In the genomic region with DNA sequence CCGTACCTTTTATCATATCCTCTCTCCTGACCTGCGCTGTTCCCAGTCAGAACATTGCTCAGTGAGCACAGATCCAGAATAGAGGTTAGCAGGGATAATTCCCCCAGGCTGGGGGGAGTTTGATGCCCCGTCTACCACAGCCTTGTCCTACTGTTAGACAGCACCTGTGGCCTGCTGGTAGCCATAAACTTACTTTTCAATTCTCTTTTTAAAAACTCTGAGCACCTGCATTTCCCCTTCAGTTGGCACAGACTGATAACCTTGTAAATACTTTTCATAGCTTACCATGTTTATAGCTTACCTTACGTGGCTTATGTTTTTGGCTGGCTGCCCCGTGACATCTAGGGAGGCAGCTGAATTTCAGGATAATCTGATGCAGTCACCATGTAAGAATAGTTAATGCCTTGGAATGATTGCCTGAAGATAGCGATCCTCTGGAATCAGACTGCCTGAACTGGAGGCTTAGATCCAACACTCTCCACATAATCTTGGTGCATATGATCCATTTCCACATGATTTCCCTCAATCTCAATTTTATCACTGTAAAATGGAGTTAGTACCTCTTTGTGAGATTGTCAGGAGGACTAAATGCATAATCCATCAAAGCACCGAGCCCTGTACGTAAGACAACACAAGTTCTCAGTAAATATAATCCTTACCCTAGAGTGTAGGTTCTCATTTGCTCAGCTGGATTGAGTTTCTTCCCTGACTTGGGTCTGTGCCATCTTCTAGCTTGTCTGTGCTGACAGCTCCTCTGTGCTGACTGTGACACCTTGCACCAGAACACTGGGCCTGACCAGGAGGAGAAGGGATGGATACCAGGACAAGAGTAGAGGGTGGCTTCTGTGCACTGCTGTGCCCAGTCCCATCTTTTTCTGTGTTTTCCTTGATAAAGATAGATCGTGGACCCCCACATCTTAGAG, we compare ENCODE assay signal across 1 cellular context.
TF ChIP-seq lines count a peak whose summit lies in the region.

No MANE protein-coding gene starts in this region.

TF ChIP-seq in endothelial cell of umbilical vein, 7 proteins besides CTCF, POLR2A, EP300 and RAD21:
- no peak for TF ChIP-seq JUN (IDR thresholded peaks at IDR 0.05; ENCODE audit: borderline replicate concordance, insufficient read depth, insufficient read length, low read depth)
- TF ChIP-seq, protein P1, sequence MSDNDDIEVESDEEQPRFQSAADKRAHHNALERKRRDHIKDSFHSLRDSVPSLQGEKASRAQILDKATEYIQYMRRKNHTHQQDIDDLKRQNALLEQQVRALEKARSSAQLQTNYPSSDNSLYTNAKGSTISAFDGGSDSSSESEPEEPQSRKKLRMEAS (IDR thresholded peaks at IDR 0.05; ENCODE audit: insufficient read depth, insufficient read length), result no peak
- TF ChIP-seq FOS (IDR thresholded peaks at IDR 0.05; ENCODE audit: borderline replicate concordance, insufficient read depth, low read length), result no peak
- TF ChIP-seq GATA2 (IDR thresholded peaks at IDR 0.05; ENCODE audit: insufficient read depth, insufficient read length, low read depth, low read length), result no peak
TF ChIP-seq in endothelial cell of umbilical vein: peak in this region for 0.
